ENCODE assay signal across 9 cellular contexts in genomic region chr1:206930210-206930798, GRCh38. TPM values are rescaled to one million over a fixed set of nuclear protein-coding genes. Genes with fewer than 3 reads are reported as not detected.
DNase-seq lines count a peak whose midpoint lies in the region; ATAC-seq and TF ChIP-seq lines count a peak whose summit lies in the region.
"Had no signal": no experiment of that assay in that cellular context is flagged by ENCODE, and none has a peak within 500 bp of the region (broad histone marks: within the 10 kb centered on the region; RNA-seq: fewer than 3 reads in every experiment).

No MANE protein-coding gene starts in this region.

- H3K36me3 Mint-ChIP-seq in CD4-positive, alpha-beta T cell (ENCODE audit: low read depth): no peaks in the 10 kb centered on the region
- no peaks in the 10 kb centered on the region for H3K36me3 Mint-ChIP-seq in activated T-cell treated with anti-CD3 and anti-CD28 coated beads, Interleukin-2, amount 50 U/mL, for 72 hours (ENCODE audit: insufficient read depth in 2 of 2)
- H3K36me3 Mint-ChIP-seq in Caco-2 (ENCODE audit: insufficient read depth, unreplicated experiment): no peaks in the 10 kb centered on the region

- no peak overlapping the region for H3K27ac ChIP-seq in CD4-positive, alpha-beta T cell (ENCODE audit: low read depth, low read length)
- no peak overlapping the region for H3K27ac ChIP-seq in testis

- DNase-seq in CD4-positive, alpha-beta T cell: no peak
- peak; percentile 61 to 65 for DNase-seq in activated T-cell treated with anti-CD3 and anti-CD28 coated beads, Interleukin-2, amount 50 U/mL, for 72 hours
- DNase-seq in testis (no peak), NCI-H1048 (lab: John Stamatoyannopoulos, UW) (no peak), amniotic stem cell (lab: John Stamatoyannopoulos, UW) (no peak), Caco-2 (no peak)

- WGBS in testis, 2 donors: 81 to 90% methylated on average over 17 of the region's 17 CpGs

- H3K9me3 Mint-ChIP-seq in CD4-positive, alpha-beta T cell: no peaks in the 10 kb centered on the region
- no peaks in the 10 kb centered on the region for H3K9me3 Mint-ChIP-seq in activated T-cell treated with anti-CD3 and anti-CD28 coated beads, Interleukin-2, amount 50 U/mL, for 72 hours
- H3K9me3 Mint-ChIP-seq in Caco-2 (ENCODE audit: unreplicated experiment): no peaks in the 10 kb centered on the region

- H3K27me3 ChIP-seq in CD4-positive, alpha-beta T cell (ENCODE audit: control insufficient read depth, insufficient read depth, low read length): no peaks in the 10 kb centered on the region
- H3K27me3 ChIP-seq in testis (no peaks in the 10 kb centered on the region), Caco-2 (replicated peaks; ENCODE audit: control insufficient read depth, insufficient read depth, low read length) (no peaks in the 10 kb centered on the region)

- peaks cover 65% of the 10 kb centered on the region for H3K4me1 Mint-ChIP-seq in CD4-positive, alpha-beta T cell (ENCODE audit: low read depth)
- H3K4me1 Mint-ChIP-seq in activated T-cell treated with anti-CD3 and anti-CD28 coated beads, Interleukin-2, amount 50 U/mL, for 72 hours (ENCODE audit: low read depth): peaks cover 56% of the 10 kb centered on the region
- H3K4me1 Mint-ChIP-seq in Caco-2 (ENCODE audit: low read depth, unreplicated experiment): no peaks in the 10 kb centered on the region

- no peaks in the 10 kb centered on the region for H3K9me3 ChIP-seq in CD4-positive, alpha-beta T cell (ENCODE audit: control insufficient read depth, low read length)
- H3K9me3 ChIP-seq in testis (no peaks in the 10 kb centered on the region), Caco-2 (no peaks in the 10 kb centered on the region)

- no peak overlapping the region for H3K4me3 ChIP-seq in testis
- H3K4me3 ChIP-seq in Caco-2 (ENCODE audit: low read depth, low read length): no peak overlapping the region

- H3K36me3 ChIP-seq in testis (ENCODE audit: low read depth, missing control alignments) (no peaks in the 10 kb centered on the region), Caco-2 (ENCODE audit: control insufficient read depth, insufficient read depth, low read length) (no peaks in the 10 kb centered on the region)

- POLR2A ChIA-PET in CD4-positive, alpha-beta T cell (lab: Charles Lee): interaction anchor here (1.0 to 3.9 kb wide), 3 partner anchors 8 to 21 kb away, joined by 3 to 73 read pairs (median 3); partner anchors contain the start of gene FCMR
- POLR2A ChIA-PET in Caco-2 (lab: Charles Lee): no interaction called here

- intact Hi-C loops in CD4-positive, alpha-beta T cell (cut with DNase I, micrococcal nuclease): loop anchor here in 1 of 2 experiments (2.0 to 10.0 kb wide), 4 partner anchors 18 to 198 kb away; no protein-coding TSS in a partner anchor
- intact Hi-C loops in testis (cut with DNase I; ENCODE audit: low total_unique reads) (no loop called here), Caco-2 (cut with micrococcal nuclease; ENCODE audit: unreplicated experiment) (no loop called here)

- no TSS peak for BruUV-seq in Caco-2 (replicated peaks; lab: Mats Ljungman, UMichigan)

- no peaks in the 10 kb centered on the region for H3K4me1 ChIP-seq in testis
- peaks cover 11% of the 10 kb centered on the region for H3K4me1 ChIP-seq in Caco-2

- ATAC-seq in CD4-positive, alpha-beta T cell (ENCODE audit: poor library complexity): no peak
- ATAC-seq in GM19035 (IDR thresholded peaks at IDR 0.05; ENCODE audit: unreplicated experiment) (peak; percentile 75), HG03095 (IDR thresholded peaks at IDR 0.05; ENCODE audit: unreplicated experiment) (peak; percentile 70)
- ATAC-seq in activated T-cell treated with anti-CD3 and anti-CD28 coated beads, Interleukin-2, amount 50 U/mL, for 72 hours (replicated peaks in 1 of 2): peak; percentile 71 to 74
- ATAC-seq: left colon had no signal

- H3K27me3 Mint-ChIP-seq in CD4-positive, alpha-beta T cell: no peaks in the 10 kb centered on the region
- no peaks in the 10 kb centered on the region for H3K27me3 Mint-ChIP-seq in activated T-cell treated with anti-CD3 and anti-CD28 coated beads, Interleukin-2, amount 50 U/mL, for 72 hours (ENCODE audit: low read depth)
- H3K27me3 Mint-ChIP-seq in Caco-2 (ENCODE audit: insufficient read depth, unreplicated experiment): no peaks in the 10 kb centered on the region

- no peak for TF ChIP-seq POLR2A in testis (IDR thresholded peaks at IDR 0.05)

- peak overlapping the region; percentile 84 for H3K27ac Mint-ChIP-seq in CD4-positive, alpha-beta T cell
- H3K27ac Mint-ChIP-seq in activated T-cell treated with anti-CD3 and anti-CD28 coated beads, Interleukin-2, amount 50 U/mL, for 72 hours: peak overlapping the region; percentile 56
- H3K27ac Mint-ChIP-seq in Caco-2 (ENCODE audit: unreplicated experiment): no peak overlapping the region

- CTCF ChIA-PET in CD4-positive, alpha-beta T cell (lab: Charles Lee): interaction anchor here (0.9 to 2.0 kb wide), 2 partner anchors 12 to 18 kb away, joined by 3 to 5 read pairs; no protein-coding TSS in a partner anchor
- CTCF ChIA-PET in Caco-2 (lab: Charles Lee): no interaction called here

- TF ChIP-seq CTCF in CD4-positive, alpha-beta T cell (IDR thresholded peaks at IDR 0.05): no peak
- TF ChIP-seq CTCF in testis (IDR thresholded peaks at IDR 0.05) (no peak), Caco-2 (IDR thresholded peaks at IDR 0.05; ENCODE audit: insufficient read depth in 1 of 2, low read depth in 1 of 2, low read length in 1 of 2, severe bottlenecking in 1 of 2, unreplicated experiment in 1 of 2) (no peak)

- H3K4me3 Mint-ChIP-seq in CD4-positive, alpha-beta T cell: peak overlapping the region; percentile 7
- peak overlapping the region; percentile 78 to 81 for H3K4me3 Mint-ChIP-seq in activated T-cell treated with anti-CD3 and anti-CD28 coated beads, Interleukin-2, amount 50 U/mL, for 72 hours
- no peak overlapping the region for H3K4me3 Mint-ChIP-seq in Caco-2 (ENCODE audit: unreplicated experiment)

RNA-seq across cellular contexts. Expression of gene FCMR, which starts 8.6 kb away (rescaled TPM):
- 100 to 1,000 TPM; 171 to 186 TPM for total RNA-seq in CD4-positive, alpha-beta T cell
- total RNA-seq in activated T-cell treated with anti-CD3 and anti-CD28 coated beads, Interleukin-2, amount 50 U/mL, for 72 hours: 10 to 100 TPM; 47.3 to 50.3 TPM
- total RNA-seq in testis (1 to 10 TPM; 1.1 to 1.3 TPM), Caco-2 (2022) (not detected in 2 replicates)
- polyA plus RNA-seq in testis (ENCODE audit: insufficient read depth, low read depth, low replicate concordance): 5.3 TPM

RNA-seq across cellular contexts. Expression of gene PIGR, which starts 16.0 kb away (rescaled TPM):
- not detected for total RNA-seq in CD4-positive, alpha-beta T cell
- under 1 TPM in 1 of 2 donors, not detected in 1; 0.12 TPM for total RNA-seq in activated T-cell treated with anti-CD3 and anti-CD28 coated beads, Interleukin-2, amount 50 U/mL, for 72 hours
- total RNA-seq in testis (not detected), Caco-2 (2022) (not detected in 2 replicates)
- 0.38 TPM for polyA plus RNA-seq in testis (ENCODE audit: insufficient read depth, low read depth, low replicate concordance)

RNA-seq across cellular contexts. Expression of gene IL24, which starts 33.1 kb away (rescaled TPM):
- total RNA-seq in CD4-positive, alpha-beta T cell: not detected
- total RNA-seq in activated T-cell treated with anti-CD3 and anti-CD28 coated beads, Interleukin-2, amount 50 U/mL, for 72 hours: 1 to 10 TPM; 3.9 to 5.2 TPM
- not detected for total RNA-seq in testis
- polyA plus RNA-seq in testis (ENCODE audit: insufficient read depth, low read depth, low replicate concordance): not detected
- not detected in 2 replicates for total RNA-seq in Caco-2 (2022)
- total RNA-seq: left colon had no signal

RNA-seq across cellular contexts. Expression of gene FCAMR, which starts 40.0 kb away (rescaled TPM):
- not detected for total RNA-seq in CD4-positive, alpha-beta T cell
- total RNA-seq in activated T-cell treated with anti-CD3 and anti-CD28 coated beads, Interleukin-2, amount 50 U/mL, for 72 hours: not detected
- total RNA-seq in testis: under 1 TPM in 1 of 2 donors, not detected in 1; 0.31 TPM
- polyA plus RNA-seq in testis (ENCODE audit: insufficient read depth, low read depth, low replicate concordance): 0.41 TPM
- 0.18 TPM in 1 of 2 replicates, not detected in the other for total RNA-seq in Caco-2 (2022)

Comparison
In these comparisons a context has a peak if more than half of its experiments do, and no peak if none do; other contexts are left out.
1. DNase-seq: peak in activated T-cell treated with anti-CD3 and anti-CD28 coated beads, Interleukin-2, amount 50 U/mL, for 72 hours (2 of 2); none in CD4-positive, alpha-beta T cell (0 of 10), testis (single experiment), NCI-H1048 (single experiment), amniotic stem cell (single experiment) and Caco-2 (0 of 2).
2. RNA of gene FCMR, which starts 8.6 kb away (total RNA-seq): 171 to 186 TPM in CD4-positive, alpha-beta T cell and 47.3 to 50.3 TPM in activated T-cell treated with anti-CD3 and anti-CD28 coated beads, Interleukin-2, amount 50 U/mL, for 72 hours; 1.1 to 1.3 TPM in testis and not detected in Caco-2; every median in the first group is over 10 times any median in the second.